Comparison of ENCODE assay signal across 8 cellular contexts in genomic region chr9:129382281-129383004, GRCh38.
DNase-seq lines count a peak whose midpoint lies in the region; ATAC-seq and TF ChIP-seq lines count a peak whose summit lies in the region.

No MANE protein-coding gene starts in this region.

- H3K4me1 Mint-ChIP-seq in brain (peaks cover 35% of the 10 kb centered on the region), memory B cell (peaks cover 6% of the 10 kb centered on the region)

- peaks cover 10% of the 10 kb centered on the region for H3K27me3 Mint-ChIP-seq in brain
- no peaks in the 10 kb centered on the region for H3K27me3 Mint-ChIP-seq in memory B cell

- no peak for TF ChIP-seq CTCF in brain (conservative IDR thresholded peaks at IDR 0.05)
- TF ChIP-seq CTCF in upper lobe of left lung (IDR thresholded peaks at IDR 0.05), result no peak
- no peak for TF ChIP-seq CTCF in foreskin fibroblast (IDR thresholded peaks at IDR 0.05; ENCODE audit: low read depth, low read length)

- WGBS in upper lobe of left lung, 2 donors, result 81 to 93% methylated on average over 3 to 5 of the region's 5 CpGs

- peak; percentile 37 for DNase-seq in activated effector memory CD4-positive, alpha-beta T cell treated with anti-CD3 and anti-CD28 coated beads, Interleukin-2, amount 50 U/mL, for 16 hours
- DNase-seq in activated effector memory CD4-positive, alpha-beta T cell treated with Interleukin-2 at 50 U/mL for 16 hours, result no peak
- no peak for DNase-seq in memory B cell (ENCODE audit: low spot score in 2 of 2)
- no peak for DNase-seq in upper lobe of left lung
- DNase-seq in foreskin fibroblast, result no peak
- DNase-seq in NCI-H2227 treated with DMSO at 0.1 percent for 48 hours (lab: John Stamatoyannopoulos, UW), result no peak

- no peaks in the 10 kb centered on the region for H3K9me3 ChIP-seq in upper lobe of left lung

- H3K36me3 Mint-ChIP-seq in brain (no peaks in the 10 kb centered on the region), memory B cell (no peaks in the 10 kb centered on the region)

- H3K27me3 ChIP-seq in upper lobe of left lung, result no peaks in the 10 kb centered on the region

- H3K27ac ChIP-seq in upper lobe of left lung, result peak overlapping the region; percentile 94 to 96 (median 96)

- no peak for TF ChIP-seq EP300 in upper lobe of left lung (IDR thresholded peaks at IDR 0.05)

- H3K27ac Mint-ChIP-seq in brain, result peak overlapping the region; percentile 31 to 72 (median 65)
- no peak overlapping the region for H3K27ac Mint-ChIP-seq in memory B cell

- ATAC-seq in memory B cell (ENCODE audit: low read depth) (no peak), upper lobe of left lung (ENCODE audit: low FRiP score in 2 of 2) (peak in 1 of 2 donors; percentile 1), HG03354 (IDR thresholded peaks at IDR 0.05; ENCODE audit: poor library complexity, severe bottlenecking, unreplicated experiment) (no peak)

- no peaks in the 10 kb centered on the region for H3K36me3 ChIP-seq in upper lobe of left lung

- H3K4me1 ChIP-seq in upper lobe of left lung, result peaks cover 17 to 21% (median 19%) of the 10 kb centered on the region in 4 donors

- no peak for TF ChIP-seq POLR2A in upper lobe of left lung (IDR thresholded peaks at IDR 0.05)

- peak overlapping the region in 2 of 4 donors; percentile 60 to 67 for H3K4me3 ChIP-seq in upper lobe of left lung
- H3K4me3 ChIP-seq in foreskin fibroblast (ENCODE audit: low read depth in 1 of 2, low read length in 2 of 2), result no peak overlapping the region

- H3K4me3 Mint-ChIP-seq in brain (peak overlapping the region in 1 of 5 experiments; percentile 23), memory B cell (peak overlapping the region; percentile 47)

- H3K9me3 Mint-ChIP-seq in brain (peaks cover 0 to 6% (median 0%) of the 10 kb centered on the region in 5 experiments), memory B cell (no peaks in the 10 kb centered on the region)
